Comparison of ENCODE assay signal across 2 cellular contexts in genomic region chr7:50783801-50784507, GRCh38.
TF ChIP-seq lines count a peak whose summit lies in the region.

No MANE protein-coding gene starts in this region.

TF ChIP-seq in IMR-90, 13 proteins besides CTCF, POLR2A, EP300 and RAD21:
- TF ChIP-seq RFX5 (IDR thresholded peaks at IDR 0.05; ENCODE audit: low read depth, low read length) (no peak), RCOR1 (IDR thresholded peaks at IDR 0.05; ENCODE audit: insufficient replicate concordance, low read length) (no peak)

TF ChIP-seq in HepG2, 621 proteins besides CTCF, POLR2A, EP300 and RAD21:
- no peak for TF ChIP-seq ZNF704 (CRISPR knock-in tag; IDR thresholded peaks at IDR 0.05; ENCODE audit: borderline replicate concordance)
- TF ChIP-seq ZNF333 (CRISPR knock-in tag; IDR thresholded peaks at IDR 0.05; ENCODE audit: borderline replicate concordance): no peak
- no peak for TF ChIP-seq NFYC (CRISPR knock-in tag; IDR thresholded peaks at IDR 0.05)
- no peak for TF ChIP-seq ZBTB40 (IDR thresholded peaks at IDR 0.05)
- TF ChIP-seq ZBTB40 (CRISPR knock-in tag; IDR thresholded peaks at IDR 0.05): no peak
- TF ChIP-seq ZNF687 (CRISPR knock-in tag; IDR thresholded peaks at IDR 0.05): no peak
- no peak for TF ChIP-seq E2F1 (CRISPR knock-in tag; IDR thresholded peaks at IDR 0.05)
- no peak for TF ChIP-seq ZNF660 (CRISPR knock-in tag; IDR thresholded peaks at IDR 0.05; ENCODE audit: borderline replicate concordance, low read depth)
- no peak for TF ChIP-seq AHR (CRISPR knock-in tag; IDR thresholded peaks at IDR 0.05)
- no peak for TF ChIP-seq NR2F6 (IDR thresholded peaks at IDR 0.05)
- TF ChIP-seq NR2F6 (CRISPR knock-in tag; IDR thresholded peaks at IDR 0.05): no peak
- no peak for TF ChIP-seq HOXA9 (CRISPR knock-in tag; IDR thresholded peaks at IDR 0.05; ENCODE audit: borderline replicate concordance)
- TF ChIP-seq KLF6 (CRISPR knock-in tag; IDR thresholded peaks at IDR 0.05): no peak
- no peak for TF ChIP-seq HBP1 (CRISPR knock-in tag; IDR thresholded peaks at IDR 0.05; ENCODE audit: low read depth)
